ENCODE assay signal across 10 cellular contexts in the genomic region with DNA sequence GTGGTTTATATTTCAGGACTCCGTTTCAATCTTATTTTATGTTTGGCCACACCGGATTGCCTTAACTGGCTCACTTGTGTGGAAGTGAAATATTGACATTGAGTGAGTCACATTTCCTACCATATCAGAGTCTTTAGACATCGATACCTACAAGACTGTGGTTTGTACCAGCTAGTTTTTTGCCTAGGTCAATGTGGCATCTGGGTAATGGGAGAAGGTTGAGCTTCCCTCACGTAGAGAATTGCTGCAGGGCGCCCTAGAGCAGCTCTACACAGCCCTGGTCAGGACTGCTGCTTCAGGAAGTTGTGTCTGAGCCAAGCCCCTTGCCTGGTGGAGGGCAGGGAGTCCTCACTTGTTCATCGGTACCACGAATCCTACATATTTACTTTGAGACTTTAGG. TPM values are rescaled to one million over a fixed set of nuclear protein-coding genes. Genes with fewer than 3 reads are reported as not detected.
DNase-seq lines count a peak whose midpoint lies in the region; ATAC-seq and TF ChIP-seq lines count a peak whose summit lies in the region.
"Had no signal": no experiment of that assay in that cellular context is flagged by ENCODE, and none has a peak within 500 bp of the region (broad histone marks: within the 10 kb centered on the region; RNA-seq: fewer than 3 reads in every experiment).

No MANE protein-coding gene starts in this region.

- peaks cover 12% of the 10 kb centered on the region for H3K27me3 ChIP-seq in H7 (ENCODE audit: control insufficient read depth, insufficient read depth, low read length)
- no peaks in the 10 kb centered on the region for H3K27me3 ChIP-seq in mesendoderm (ENCODE audit: insufficient read depth, low read length, poor library complexity)
- H3K27me3 ChIP-seq: ascending aorta had no signal

- H4K8ac ChIP-seq in mesendoderm (ENCODE audit: low read depth, low read length): no peak overlapping the region

- no peak overlapping the region for H3K27ac Mint-ChIP-seq in activated naive CD8-positive, alpha-beta T cell

- H3K4me1 ChIP-seq in mesendoderm (ENCODE audit: control insufficient read depth, low read depth, low read length): peaks cover 6% of the 10 kb centered on the region

- H3K4me3 Mint-ChIP-seq in activated naive CD8-positive, alpha-beta T cell: peak overlapping the region; percentile 81

- no peaks in the 10 kb centered on the region for H3K9me3 Mint-ChIP-seq in activated naive CD8-positive, alpha-beta T cell (ENCODE audit: low read depth)

- no peak overlapping the region for H3K27ac ChIP-seq in mesendoderm (ENCODE audit: low read depth, low read length)
- H3K27ac ChIP-seq: ascending aorta had no signal

- H3K27me3 Mint-ChIP-seq in activated naive CD8-positive, alpha-beta T cell: no peaks in the 10 kb centered on the region

- H4K5ac ChIP-seq in mesendoderm (ENCODE audit: low read length): no peak overlapping the region

- peaks cover 10% of the 10 kb centered on the region for H3K79me1 ChIP-seq in mesendoderm (ENCODE audit: low read length)

- H3K18ac ChIP-seq in mesendoderm (ENCODE audit: low read length): no peak overlapping the region

- no CpG with 5 or more reads among the region's 7 CpGs for WGBS in mesendoderm (ENCODE audit: extremely low coverage, insufficient coverage, low lambda C conversion rate)

- DNase-seq in AG10803 (ENCODE audit: low read depth) (no peak), H7 (peak; percentile 26), mesendoderm (peak; percentile 38), mesenteric fat pad (ENCODE audit: low spot score) (no peak), NCI-H2107 treated with DMSO at 0.1 percent for 48 hours (lab: John Stamatoyannopoulos, UW; ENCODE audit: unreplicated experiment) (no peak)

- peak overlapping the region; percentile 99 for H3K56ac ChIP-seq in mesendoderm (ENCODE audit: low read length)

- no peak overlapping the region for H2BK5ac ChIP-seq in mesendoderm (ENCODE audit: low read length)

- H3K23ac ChIP-seq in mesendoderm (ENCODE audit: low read length): no peak overlapping the region

- peaks cover 4% of the 10 kb centered on the region for H3K36me3 Mint-ChIP-seq in activated naive CD8-positive, alpha-beta T cell

- no peak for TF ChIP-seq CTCF in AG10803 (conservative IDR thresholded peaks at IDR 0.05; ENCODE audit: low read length)

- no peak overlapping the region for H2BK120ac ChIP-seq in mesendoderm (ENCODE audit: low read depth, low read length)

- H2BK15ac ChIP-seq in mesendoderm (replicated peaks; ENCODE audit: low read depth): no peak overlapping the region

- H2AK5ac ChIP-seq in mesendoderm (ENCODE audit: low read length): no peak overlapping the region

- H3K4me3 ChIP-seq in AG10803 (ENCODE audit: low read length) (peak overlapping the region; percentile 92), H7 (ENCODE audit: insufficient read depth, low read depth, low read length) (peak overlapping the region; percentile 94; the same call in 1 of the 2 replicates), mesendoderm (ENCODE audit: low read length) (peak overlapping the region; percentile 89)

- H3K9ac ChIP-seq in mesendoderm (ENCODE audit: low read length): peak overlapping the region; percentile 93

- peaks cover 6% of the 10 kb centered on the region for H3K79me2 ChIP-seq in mesendoderm (ENCODE audit: control insufficient read depth, insufficient read depth, low read length)

- H3K36me3 ChIP-seq in H7 (replicated peaks; ENCODE audit: control insufficient read depth, insufficient read depth, low read length): no peaks in the 10 kb centered on the region
- H3K36me3 ChIP-seq in mesendoderm (ENCODE audit: control insufficient read depth, insufficient read depth, low read length): no peaks in the 10 kb centered on the region
- H3K36me3 ChIP-seq: ascending aorta, suprapubic skin had no signal

- ATAC-seq in HG03095 (IDR thresholded peaks at IDR 0.05; ENCODE audit: unreplicated experiment) (no peak), HG02588 (IDR thresholded peaks at IDR 0.05; ENCODE audit: unreplicated experiment) (no peak)

- no peak overlapping the region for H3K4ac ChIP-seq in mesendoderm (ENCODE audit: low read depth, low read length)

- peaks cover 19% of the 10 kb centered on the region for H3K4me1 Mint-ChIP-seq in activated naive CD8-positive, alpha-beta T cell (ENCODE audit: low read depth)

- H3K4me2 ChIP-seq in mesendoderm (ENCODE audit: low read length): peak overlapping the region; percentile 72

RNA-seq across cellular contexts. Expression of a gene that starts 1.6 kb away (rescaled TPM):
- total RNA-seq in H7 (2014; rRNA removed; shearing (Covaris generic)): 15.9 and 17.1 TPM in 2 replicates
- polyA plus RNA-seq in mesendoderm (2013, experiment 1 of 2): 5.0 TPM
- polyA plus RNA-seq in mesendoderm (2013, experiment 2 of 2): 5.0 TPM
- 7.7 TPM for total RNA-seq in mesenteric fat pad

Comparison
In these comparisons a context has a peak if more than half of its experiments do, and no peak if none do; other contexts are left out.
1. DNase-seq: peak in H7 (single experiment) and mesendoderm (single experiment); none in AG10803 (single experiment), mesenteric fat pad (single experiment) and NCI-H2107 treated with DMSO at 0.1 percent for 48 hours (single experiment).
2. Peak in every context shown above with its lines, with median percentiles within 50 percentile points of each other: H3K4me3 ChIP-seq.